ENCODE assay signal across 11 cellular contexts in the genomic region with DNA sequence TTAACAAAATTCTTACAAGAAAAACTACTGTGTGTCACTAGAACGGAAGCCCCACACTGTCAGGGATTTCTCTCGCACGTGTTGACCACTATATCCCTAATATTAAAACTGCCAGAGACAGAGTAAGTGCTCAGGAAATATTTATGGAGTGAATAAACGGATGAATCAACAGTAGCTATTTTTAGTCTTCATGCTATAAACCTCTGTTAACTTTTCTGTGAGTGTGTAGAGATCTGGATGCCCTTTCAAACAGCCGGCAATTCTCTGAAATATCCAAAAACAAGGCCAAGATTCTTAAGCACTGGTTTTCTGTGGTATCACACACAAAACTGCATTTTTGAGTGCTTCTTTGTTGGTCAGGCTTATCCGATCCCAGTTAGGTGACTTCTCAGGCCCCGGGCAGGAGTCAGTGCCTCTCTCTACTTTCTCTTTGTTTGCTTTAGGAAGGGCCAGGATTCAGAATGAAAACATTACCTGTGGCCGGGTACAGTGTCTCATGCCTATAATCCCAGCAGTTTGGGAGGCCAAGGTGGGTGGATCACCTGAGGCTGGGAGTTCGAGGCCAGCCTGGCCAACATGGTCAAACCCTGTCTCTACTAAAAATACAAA. TPM values are rescaled to one million over a fixed set of nuclear protein-coding genes. Genes with fewer than 3 reads are reported as not detected.
A peak's percentile ranks its signal among the peaks of the same experiment; 100 is the strongest.
DNase-seq lines count a peak whose midpoint lies in the region; ATAC-seq, FAIRE-seq and TF ChIP-seq lines count a peak whose summit lies in the region.
"Had no signal": no experiment of that assay in that cellular context is flagged by ENCODE, and none has a peak within 500 bp of the region (broad histone marks: within the 10 kb centered on the region; RNA-seq: fewer than 3 reads in every experiment).

No MANE protein-coding gene starts in this region.

- no peaks in the 10 kb centered on the region for H3K9me3 Mint-ChIP-seq in HFFc6
- H3K9me3 Mint-ChIP-seq in activated CD4-positive, alpha-beta memory T cell treated with anti-CD3 and anti-CD28 coated beads, Interleukin-2, amount 10 ng/mL, durations not matched to agents 7 days and 5 days, result no peaks in the 10 kb centered on the region
- H3K9me3 Mint-ChIP-seq: activated T-helper 1 cell treated with anti-CD3 and anti-CD28 coated beads, Interleukin-12 subunit alpha, Interleukin-12 subunit beta, Interleukin-2, Interleukin-4 antibody, amounts not matched to agents 30 ng/mL and 10 ng/mL and 1 ng/mL, durations not matched to agents 14 hours and 24 hours and 36 hours had no signal

- intact Hi-C loops in body of pancreas (cut with DNase I) (no loop called here), thyroid gland (cut with DNase I) (no loop called here)

- POLR2A ChIA-PET in activated CD4-positive, alpha-beta memory T cell treated with anti-CD3 and anti-CD28 coated beads, Interleukin-2, amount 10 ng/mL, durations not matched to agents 7 days and 5 days (lab: Charles Lee), result no interaction called here

- peaks cover 44% of the 10 kb centered on the region for H3K4me1 Mint-ChIP-seq in HFFc6 (ENCODE audit: low read depth)
- peaks cover 4% of the 10 kb centered on the region for H3K4me1 Mint-ChIP-seq in activated CD4-positive, alpha-beta memory T cell treated with anti-CD3 and anti-CD28 coated beads, Interleukin-2, amount 10 ng/mL, durations not matched to agents 7 days and 5 days

- H3K27ac ChIP-seq in body of pancreas (peak overlapping the region; percentile 19 to 62 (median 31)), thyroid gland (peak overlapping the region; percentile 86 to 99 (median 92))

- H3K9me3 ChIP-seq in body of pancreas (no peaks in the 10 kb centered on the region), thyroid gland (no peaks in the 10 kb centered on the region)

- FAIRE-seq in GM12891 (lab: Jason Lieb, UNC), result no peak

- peaks cover 1% of the 10 kb centered on the region for H3K27me3 Mint-ChIP-seq in HFFc6 (ENCODE audit: insufficient read depth)
- peaks cover 2% of the 10 kb centered on the region for H3K27me3 Mint-ChIP-seq in activated CD4-positive, alpha-beta memory T cell treated with anti-CD3 and anti-CD28 coated beads, Interleukin-2, amount 10 ng/mL, durations not matched to agents 7 days and 5 days

- 36 to 48% methylated on average over 9 of the region's 9 CpGs for WGBS in body of pancreas, 2 donors
- WGBS in thyroid gland, 2 donors, result 20% methylated on average over 9 of the region's 9 CpGs

- TF ChIP-seq CTCF in HFFc6 (IDR thresholded peaks at IDR 0.05), result no peak
- TF ChIP-seq CTCF in body of pancreas (IDR thresholded peaks at IDR 0.05), result no peak
- no peak for TF ChIP-seq CTCF in thyroid gland (IDR thresholded peaks at IDR 0.05)

- peaks cover 27% of the 10 kb centered on the region for H3K4me1 ChIP-seq in body of pancreas
- H3K4me1 ChIP-seq in thyroid gland, result peaks cover 36 to 44% of the 10 kb centered on the region in 2 donors

- H3K27ac Mint-ChIP-seq in HFFc6, result peak overlapping the region; percentile 94
- H3K27ac Mint-ChIP-seq in activated CD4-positive, alpha-beta memory T cell treated with anti-CD3 and anti-CD28 coated beads, Interleukin-2, amount 10 ng/mL, durations not matched to agents 7 days and 5 days, result no peak overlapping the region
- H3K27ac Mint-ChIP-seq: activated T-helper 1 cell treated with anti-CD3 and anti-CD28 coated beads, Interleukin-12 subunit alpha, Interleukin-12 subunit beta, Interleukin-2, Interleukin-4 antibody, amounts not matched to agents 30 ng/mL and 10 ng/mL and 1 ng/mL, durations not matched to agents 14 hours and 24 hours and 36 hours had no signal

- ATAC-seq in body of pancreas, result no peak

- CTCF ChIA-PET in activated CD4-positive, alpha-beta memory T cell treated with anti-CD3 and anti-CD28 coated beads, Interleukin-2, amount 10 ng/mL, durations not matched to agents 7 days and 5 days (lab: Charles Lee), result interaction anchor here (0.5 kb wide), 1 partner anchor 13 kb away, joined by 3 read pairs; no protein-coding TSS in a partner anchor

- H3K4me3 ChIP-seq in body of pancreas (no peak overlapping the region), thyroid gland (replicated peaks in 1 of 3) (no peak overlapping the region)

- H3K36me3 ChIP-seq in body of pancreas (replicated peaks in 1 of 2; ENCODE audit: insufficient read depth in 1 of 2, low read depth in 2 of 2) (no peaks in the 10 kb centered on the region), thyroid gland (no peaks in the 10 kb centered on the region)

- TF ChIP-seq POLR2A in body of pancreas (IDR thresholded peaks at IDR 0.05), result no peak
- peak in 1 of 2 donors; percentile 10 for TF ChIP-seq POLR2A in thyroid gland (IDR thresholded peaks at IDR 0.05)
- no peak for TF ChIP-seq POLR2A in GM12891 (IDR thresholded peaks at IDR 0.05; ENCODE audit: low read depth, low read length)

- DNase-seq in HFFc6, result peak; percentile 93
- DNase-seq in body of pancreas, result no peak
- DNase-seq in kidney tubule cell (ENCODE audit: low spot score), result peak; percentile 83
- peak; percentile 72 to 80 for DNase-seq in thyroid gland
- no peak for DNase-seq in activated CD4-positive, alpha-beta memory T cell treated with anti-CD3 and anti-CD28 coated beads, Interleukin-2, amount 10 ng/mL, durations not matched to agents 7 days and 5 days
- DNase-seq in activated naive CD4-positive, alpha-beta T cell treated with Interleukin-2 at 50 U/mL for 16 hours, result no peak
- no peak for DNase-seq in GM12891 (ENCODE audit: insufficient read length, low spot score)
- DNase-seq in activated T-cell treated with anti-CD3 and anti-CD28 coated beads for 4 hours, result no peak
- DNase-seq: left cardiac atrium, NCI-H526 had no signal

- no peaks in the 10 kb centered on the region for H3K36me3 Mint-ChIP-seq in HFFc6 (ENCODE audit: low read depth)
- no peaks in the 10 kb centered on the region for H3K36me3 Mint-ChIP-seq in activated CD4-positive, alpha-beta memory T cell treated with anti-CD3 and anti-CD28 coated beads, Interleukin-2, amount 10 ng/mL, durations not matched to agents 7 days and 5 days (ENCODE audit: low read depth)

- H3K27me3 ChIP-seq in body of pancreas, result no peaks in the 10 kb centered on the region
- no peaks in the 10 kb centered on the region for H3K27me3 ChIP-seq in thyroid gland

- H3K4me3 Mint-ChIP-seq in HFFc6, result peak overlapping the region; percentile 87
- no peak overlapping the region for H3K4me3 Mint-ChIP-seq in activated CD4-positive, alpha-beta memory T cell treated with anti-CD3 and anti-CD28 coated beads, Interleukin-2, amount 10 ng/mL, durations not matched to agents 7 days and 5 days
- H3K4me3 Mint-ChIP-seq: activated T-helper 1 cell treated with anti-CD3 and anti-CD28 coated beads, Interleukin-12 subunit alpha, Interleukin-12 subunit beta, Interleukin-2, Interleukin-4 antibody, amounts not matched to agents 30 ng/mL and 10 ng/mL and 1 ng/mL, durations not matched to agents 14 hours and 24 hours and 36 hours had no signal

TF ChIP-seq in GM12891, 5 proteins besides CTCF, POLR2A, EP300 and RAD21:
- TF ChIP-seq POU2F2 (IDR thresholded peaks at IDR 0.05; ENCODE audit: low read depth, low read length), result no peak
- no peak for TF ChIP-seq PAX5 (IDR thresholded peaks at IDR 0.05; ENCODE audit: insufficient read depth, low read length, severe bottlenecking)
- no peak for TF ChIP-seq SPI1 (IDR thresholded peaks at IDR 0.05; ENCODE audit: low read depth, low read length)
- no peak for TF ChIP-seq POLR2AphosphoS5 (IDR thresholded peaks at IDR 0.05; ENCODE audit: low read depth, low read length)
- TF ChIP-seq TAF1 (IDR thresholded peaks at IDR 0.05; ENCODE audit: low read depth, low read length), result no peak

RNA-seq across cellular contexts. Expression of a gene that starts 15.7 kb away (rescaled TPM):
- 10 to 100 TPM; 21.4 to 34.0 (median 22.8) TPM for total RNA-seq in HFFc6 (2021; fragmentation: NEBNext Ultra II Directional; extraction: Animal tissue kit (Norgen Biotek cat#: 25700))
- total RNA-seq in body of pancreas (10 to 100 TPM; 16.8 to 24.6 TPM), thyroid gland (10 to 100 TPM; 52.5 to 72.8 (median 61.7) TPM)
- 1 to 10 TPM; 1.0 to 1.2 TPM for total RNA-seq in activated CD4-positive, alpha-beta memory T cell treated with anti-CD3 and anti-CD28 coated beads, Interleukin-2, amount 10 ng/mL, durations not matched to agents 7 days and 5 days
- 0.04 TPM for polyA plus RNA-seq in GM12891 (2012; ENCODE audit: low read depth, missing spikeins)

RNA-seq across cellular contexts. Expression of a gene that starts 49.9 kb away (rescaled TPM):
- total RNA-seq in HFFc6 (2021; fragmentation: NEBNext Ultra II Directional; extraction: Animal tissue kit (Norgen Biotek cat#: 25700)), result under 1 TPM; 0.29 to 0.81 (median 0.36) TPM
- total RNA-seq in body of pancreas, result 1 to 10 TPM; 1.6 to 5.9 TPM
- 10 to 100 TPM in 1 of 4 donors, 1 to 10 TPM in 3; 3.1 to 13.6 (median 6.7) TPM for total RNA-seq in thyroid gland
- not detected for total RNA-seq in activated CD4-positive, alpha-beta memory T cell treated with anti-CD3 and anti-CD28 coated beads, Interleukin-2, amount 10 ng/mL, durations not matched to agents 7 days and 5 days
- 0.04 TPM for polyA plus RNA-seq in GM12891 (2012; ENCODE audit: low read depth, missing spikeins)

Comparison
In these comparisons a context has a peak if more than half of its experiments do, and no peak if none do; other contexts are left out.
1. DNase-seq: peak in HFFc6 (single experiment), kidney tubule cell (single experiment) and thyroid gland (2 of 2); none in body of pancreas (0 of 4), activated CD4-positive, alpha-beta memory T cell treated with anti-CD3 and anti-CD28 coated beads, Interleukin-2, amount 10 ng/mL, durations not matched to agents 7 days and 5 days (single experiment), activated naive CD4-positive, alpha-beta T cell treated with Interleukin-2 at 50 U/mL for 16 hours (single experiment), GM12891 (single experiment) and activated T-cell treated with anti-CD3 and anti-CD28 coated beads for 4 hours (single experiment).
2. RNA of a gene that starts 15.7 kb away (total RNA-seq): 52.5 to 72.8 TPM in thyroid gland, 16.8 to 24.6 TPM in body of pancreas and 21.4 to 34.0 TPM in HFFc6; 1.0 to 1.2 TPM in activated CD4-positive, alpha-beta memory T cell treated with anti-CD3 and anti-CD28 coated beads, Interleukin-2, amount 10 ng/mL, durations not matched to agents 7 days and 5 days; every median in the first group is over 4 times any median in the second.